Comparison of ENCODE assay signal across 12 cellular contexts in genomic region chr14:68661226-68662225, GRCh38.
A peak's percentile ranks its signal among the peaks of the same experiment; 100 is the strongest.
DNase-seq lines count a peak whose midpoint lies in the region; ATAC-seq and TF ChIP-seq lines count a peak whose summit lies in the region.
"Had no signal": no experiment of that assay in that cellular context is flagged by ENCODE, and none has a peak within 500 bp of the region (broad histone marks: within the 10 kb centered on the region; RNA-seq: fewer than 3 reads in every experiment).

No MANE protein-coding gene starts in this region.

- H3K9me3 ChIP-seq in OCI-LY3 (ENCODE audit: insufficient read depth, low read length) (no peaks in the 10 kb centered on the region), gastroesophageal sphincter (no peaks in the 10 kb centered on the region), skeletal muscle satellite cell (replicated peaks; ENCODE audit: low read length) (no peaks in the 10 kb centered on the region)

- H3K4me1 ChIP-seq in OCI-LY3 (ENCODE audit: low read length) (peaks cover 14% of the 10 kb centered on the region), gastroesophageal sphincter (peaks cover 21 to 99% (median 41%) of the 10 kb centered on the region in 3 donors), skeletal muscle satellite cell (ENCODE audit: control insufficient read depth, insufficient read depth, low read length) (peaks cover 65% of the 10 kb centered on the region)

- TF ChIP-seq EP300 in gastroesophageal sphincter (IDR thresholded peaks at IDR 0.05), result no peak

- no peak for TF ChIP-seq POLR2A in gastroesophageal sphincter (IDR thresholded peaks at IDR 0.05)

- H3K9ac ChIP-seq in OCI-LY3 (ENCODE audit: low read length), result no peak overlapping the region
- H3K9ac ChIP-seq in skeletal muscle satellite cell (ENCODE audit: low read depth, low read length), result peak overlapping the region; percentile 74

- H3K79me2 ChIP-seq in OCI-LY3 (ENCODE audit: low read length), result no peaks in the 10 kb centered on the region

- ATAC-seq in gastroesophageal sphincter, result no peak
- ATAC-seq: activated CD4-positive, alpha-beta T cell treated with anti-CD3 and anti-CD28 coated beads for 36 hours; natural killer cell treated with Interleukin-12 subunit alpha and Interleukin-12 subunit beta and Interleukin-15 and Interleukin-18, amount 100 ng/mL, for 72 hours had no signal

- H3K4me2 ChIP-seq in OCI-LY3 (ENCODE audit: low read length) (no peak overlapping the region), skeletal muscle satellite cell (ENCODE audit: low read length) (no peak overlapping the region)

- H3K27me3 ChIP-seq in OCI-LY3 (ENCODE audit: low read depth, low read length) (no peaks in the 10 kb centered on the region), gastroesophageal sphincter (no peaks in the 10 kb centered on the region), skeletal muscle satellite cell (ENCODE audit: control insufficient read depth, insufficient read depth, low read length) (no peaks in the 10 kb centered on the region)

- H3K36me3 ChIP-seq in OCI-LY3 (replicated peaks; ENCODE audit: low read depth, low read length) (no peaks in the 10 kb centered on the region), gastroesophageal sphincter (no peaks in the 10 kb centered on the region), skeletal muscle satellite cell (ENCODE audit: insufficient read depth, low read length) (no peaks in the 10 kb centered on the region)

- H3K4me3 ChIP-seq in OCI-LY3 (ENCODE audit: low read length), result no peak overlapping the region
- no peak overlapping the region for H3K4me3 ChIP-seq in gastroesophageal sphincter
- no peak overlapping the region for H3K4me3 ChIP-seq in skeletal muscle satellite cell (ENCODE audit: low read length)

- DNase-seq in HT1080 (ENCODE audit: low read depth), result peak; percentile 54
- DNase-seq in activated gamma-delta T cell treated with Interleukin-2 at 50 U/mL for 16 hours, result no peak
- no peak for DNase-seq in NCI-H2196 treated with DMSO at 0.1 percent for 48 hours (lab: John Stamatoyannopoulos, UW; ENCODE audit: unreplicated experiment)
- DNase-seq in inferior parietal cortex (ENCODE audit: extremely low spot score), result no peak
- DNase-seq in activated CD4-positive, CD25-positive, alpha-beta regulatory T cell (lab: John Stamatoyannopoulos, UW), result no peak
- DNase-seq: activated CD4-positive, alpha-beta T cell treated with anti-CD3 and anti-CD28 coated beads for 36 hours; kidney glomerular epithelial cell; NCI-H2171 had no signal

- H4K20me1 ChIP-seq in OCI-LY3 (ENCODE audit: insufficient read depth, low read length), result no peaks in the 10 kb centered on the region

- 88 to 91% methylated on average over 9 of the region's 14 CpGs for WGBS in gastroesophageal sphincter (ENCODE audit: low coverage in 1 of 2), 2 donors

- peak; percentile 20 for TF ChIP-seq CTCF in OCI-LY3 (IDR thresholded peaks at IDR 0.05; ENCODE audit: low read depth, low read length)
- no peak for TF ChIP-seq CTCF in gastroesophageal sphincter (IDR thresholded peaks at IDR 0.05)

- no peak overlapping the region for H2AFZ ChIP-seq in OCI-LY3 (ENCODE audit: low read depth, low read length)

- H3K27ac ChIP-seq in OCI-LY3 (ENCODE audit: low read length) (no peak overlapping the region), gastroesophageal sphincter (peak overlapping the region in 3 of 4 donors; percentile 38 to 91 (median 90))
